ENCODE assay signal across 8 cellular contexts in genomic region chr10:133261726-133262325, GRCh38. TPM values are rescaled to one million over a fixed set of nuclear protein-coding genes. Genes with fewer than 3 reads are reported as not detected.
DNase-seq lines count a peak whose midpoint lies in the region; ATAC-seq and TF ChIP-seq lines count a peak whose summit lies in the region.

No MANE protein-coding gene starts in this region.

- peak overlapping the region; percentile 68 for H3K4me3 Mint-ChIP-seq in activated naive CD4-positive, alpha-beta T cell treated with anti-CD3 and anti-CD28 coated beads, Interleukin-2, amount 50 U/mL, for 24 hours
- H3K4me3 Mint-ChIP-seq in glutamatergic neuron (ENCODE audit: unreplicated experiment): peak overlapping the region; percentile 79
- H3K4me3 Mint-ChIP-seq in osteocyte (ENCODE audit: unreplicated experiment): peak overlapping the region; percentile 71

- peaks cover 0 to 52% (median 42%) of the 10 kb centered on the region in 4 donors for H3K4me1 ChIP-seq in tibial artery

- no peak overlapping the region for H3K27ac Mint-ChIP-seq in activated naive CD4-positive, alpha-beta T cell treated with anti-CD3 and anti-CD28 coated beads, Interleukin-2, amount 50 U/mL, for 24 hours
- H3K27ac Mint-ChIP-seq in glutamatergic neuron (ENCODE audit: unreplicated experiment): no peak overlapping the region
- no peak overlapping the region for H3K27ac Mint-ChIP-seq in osteocyte (ENCODE audit: unreplicated experiment)

- no peaks in the 10 kb centered on the region for H3K9me3 ChIP-seq in tibial artery

- H3K4me1 Mint-ChIP-seq in activated naive CD4-positive, alpha-beta T cell treated with anti-CD3 and anti-CD28 coated beads, Interleukin-2, amount 50 U/mL, for 24 hours: peaks cover 64% of the 10 kb centered on the region
- H3K4me1 Mint-ChIP-seq in glutamatergic neuron (ENCODE audit: low read depth, unreplicated experiment) (peaks cover 14% of the 10 kb centered on the region), osteocyte (ENCODE audit: unreplicated experiment) (peaks cover 32% of the 10 kb centered on the region)

- H3K36me3 Mint-ChIP-seq in activated naive CD4-positive, alpha-beta T cell treated with anti-CD3 and anti-CD28 coated beads, Interleukin-2, amount 50 U/mL, for 24 hours: no peaks in the 10 kb centered on the region
- H3K36me3 Mint-ChIP-seq in glutamatergic neuron (ENCODE audit: unreplicated experiment): no peaks in the 10 kb centered on the region
- no peaks in the 10 kb centered on the region for H3K36me3 Mint-ChIP-seq in osteocyte (ENCODE audit: unreplicated experiment)

- H3K4me3 ChIP-seq in tibial artery: peak overlapping the region; percentile 84 to 100

- ATAC-seq in GM21515 (IDR thresholded peaks at IDR 0.05; ENCODE audit: unreplicated experiment): peak; percentile 47

- H3K9me3 Mint-ChIP-seq in activated naive CD4-positive, alpha-beta T cell treated with anti-CD3 and anti-CD28 coated beads, Interleukin-2, amount 50 U/mL, for 24 hours: no peaks in the 10 kb centered on the region
- H3K9me3 Mint-ChIP-seq in glutamatergic neuron (ENCODE audit: unreplicated experiment) (no peaks in the 10 kb centered on the region), osteocyte (ENCODE audit: unreplicated experiment) (no peaks in the 10 kb centered on the region)

- DNase-seq in DMS79 treated with DMSO at 0.1 percent for 48 hours (lab: John Stamatoyannopoulos, UW) (peak; percentile 6), HuH-7.5 (ENCODE audit: low spot score) (peak; percentile 85), SKM-1 (lab: John Stamatoyannopoulos, UW; ENCODE audit: unreplicated experiment) (peak; percentile 23), glutamatergic neuron (peak; percentile 86), osteocyte (ENCODE audit: extremely low spot score, unreplicated experiment) (no peak), tibial artery (peak; percentile 87 to 89)

- no peaks in the 10 kb centered on the region for H3K36me3 ChIP-seq in tibial artery

- no peaks in the 10 kb centered on the region for H3K27me3 Mint-ChIP-seq in activated naive CD4-positive, alpha-beta T cell treated with anti-CD3 and anti-CD28 coated beads, Interleukin-2, amount 50 U/mL, for 24 hours
- H3K27me3 Mint-ChIP-seq in glutamatergic neuron (ENCODE audit: unreplicated experiment) (peaks cover 15% of the 10 kb centered on the region), osteocyte (ENCODE audit: unreplicated experiment) (no peaks in the 10 kb centered on the region)

- peak overlapping the region; percentile 86 to 95 for H3K27ac ChIP-seq in tibial artery

- no peak for TF ChIP-seq CTCF in glutamatergic neuron (IDR thresholded peaks at IDR 0.05; ENCODE audit: partially characterized antibody, unreplicated experiment)
- no peak for TF ChIP-seq CTCF in osteocyte (IDR thresholded peaks at IDR 0.05)
- TF ChIP-seq CTCF in tibial artery (IDR thresholded peaks at IDR 0.05): no peak

- H3K27me3 ChIP-seq in tibial artery: no peaks in the 10 kb centered on the region

- intact Hi-C loops in tibial artery (cut with DNase I; ENCODE audit: low total_unique reads): loop anchor here (2.0 to 5.0 kb wide), 2 partner anchors 45 to 115 kb away; partner anchors contain the start of gene PAOX

RNA-seq across cellular contexts. Expression of gene ADAM8, which starts 14.8 kb away (rescaled TPM):
- total RNA-seq in glutamatergic neuron (ENCODE audit: unreplicated experiment) (5.4 TPM), osteocyte (2.9 and 6.0 TPM in 2 replicates)

RNA-seq across cellular contexts. Expression of gene VENTX, which starts 24.2 kb away (rescaled TPM):
- total RNA-seq in glutamatergic neuron (ENCODE audit: unreplicated experiment): 1.6 TPM
- not detected in 2 replicates for total RNA-seq in osteocyte

RNA-seq across cellular contexts. Expression of gene UTF1, which starts 31.8 kb away (rescaled TPM):
- total RNA-seq in glutamatergic neuron (ENCODE audit: unreplicated experiment) (0.61 TPM), osteocyte (not detected in 2 replicates)

RNA-seq across cellular contexts. Expression of gene TUBGCP2, which starts 46.8 kb away (rescaled TPM):
- 61.4 TPM for total RNA-seq in glutamatergic neuron (ENCODE audit: unreplicated experiment)
- total RNA-seq in osteocyte: 67.2 and 75.2 TPM in 2 replicates

RNA-seq across cellular contexts. Expression of gene ZNF511, which starts 46.9 kb away (rescaled TPM):
- total RNA-seq in glutamatergic neuron (ENCODE audit: unreplicated experiment): 24.6 TPM
- 35.1 and 39.1 TPM in 2 replicates for total RNA-seq in osteocyte
